13 cellular contexts compared by ENCODE assay signal in the genomic region with DNA sequence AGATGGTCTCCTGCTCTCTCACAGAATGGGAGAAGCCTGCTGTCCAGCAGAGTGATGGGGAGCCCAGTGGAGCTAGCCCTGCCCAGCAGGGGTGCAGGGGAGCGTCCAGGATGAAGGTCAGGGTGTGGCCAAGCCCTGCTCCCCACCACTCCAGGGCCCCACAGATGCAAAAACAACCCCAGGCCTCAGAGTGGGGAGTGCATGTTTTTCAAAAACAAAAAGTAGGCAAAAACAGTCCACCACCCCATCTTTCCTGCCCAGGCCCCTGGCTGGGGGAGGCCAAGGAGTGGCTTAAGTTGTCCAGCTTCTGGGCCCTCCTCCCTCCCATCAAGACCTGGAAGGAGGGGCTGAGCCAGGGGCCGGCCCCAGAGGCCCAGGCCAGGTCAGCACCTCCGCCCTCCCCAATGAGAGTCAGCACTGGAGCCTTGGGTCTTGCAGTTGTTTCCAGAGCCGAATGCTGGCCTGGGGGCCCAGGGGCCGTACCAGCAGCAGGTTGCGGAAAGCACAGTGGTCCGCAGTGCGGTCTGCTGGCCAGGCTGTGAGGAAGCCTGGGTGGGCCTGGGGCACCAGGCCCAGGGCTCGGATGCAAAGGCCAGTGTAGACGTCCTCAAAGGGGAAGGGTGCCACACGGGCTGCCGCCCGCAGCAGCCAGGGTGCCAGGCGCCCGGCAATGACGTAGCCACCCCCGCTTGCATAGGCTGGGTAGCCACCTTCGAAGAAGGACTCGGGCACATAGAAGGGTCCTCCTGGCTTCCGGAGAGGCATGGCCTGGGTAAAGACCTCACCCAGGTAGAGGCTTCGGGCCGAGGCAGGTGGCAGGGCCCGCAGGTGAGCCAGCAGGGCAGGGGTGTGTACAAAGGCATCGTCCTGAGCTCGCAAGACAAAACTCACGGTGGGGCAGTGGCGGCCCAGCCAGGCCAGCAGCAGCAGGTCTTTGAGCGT. TPM values are rescaled to one million over a fixed set of nuclear protein-coding genes. Genes with fewer than 3 reads are reported as not detected.
A peak's percentile ranks its signal among the peaks of the same experiment; 100 is the strongest.
DNase-seq lines count a peak whose midpoint lies in the region; ATAC-seq and TF ChIP-seq lines count a peak whose summit lies in the region.
"Had no signal": no experiment of that assay in that cellular context is flagged by ENCODE, and none has a peak within 500 bp of the region (broad histone marks: within the 10 kb centered on the region; RNA-seq: fewer than 3 reads in every experiment).

No MANE protein-coding gene starts in this region.

- peaks cover 25% of the 10 kb centered on the region for H3K4me1 Mint-ChIP-seq in central memory CD8-positive, alpha-beta T cell

- H3K36me3 Mint-ChIP-seq in central memory CD8-positive, alpha-beta T cell (ENCODE audit: insufficient read depth), result peaks cover 29% of the 10 kb centered on the region

- H3K27ac ChIP-seq in left ventricle myocardium inferior (replicated peaks) (peak overlapping the region; percentile 93), upper lobe of right lung (peak overlapping the region; percentile 87), aorta (ENCODE audit: low read depth in 1 of 2, low read length in 2 of 2) (no peak overlapping the region)

- DNase-seq in left ventricle myocardium inferior, result no peak
- DNase-seq in Right ventricle myocardium inferior (ENCODE audit: missing footprints), result no peak
- DNase-seq in central memory CD8-positive, alpha-beta T cell (ENCODE audit: low spot score in 2 of 2), result no peak
- DNase-seq in mucosa of descending colon, result peak in 2 of 3 donors; percentile 55 to 59
- DNase-seq in upper lobe of right lung, result no peak
- no peak for DNase-seq in aorta
- no peak for DNase-seq in NCI-H2029 (lab: John Stamatoyannopoulos, UW)
- no peak for DNase-seq in putamen (ENCODE audit: low spot score)
- DNase-seq: HCEC 1CT, occipital lobe had no signal

- ATAC-seq in Right ventricle myocardium inferior (no peak), mucosa of descending colon (peak; percentile 0), upper lobe of right lung (peak; percentile 7), aorta (ENCODE audit: low FRiP score) (no peak)
- no peak for ATAC-seq in central memory CD8-positive, alpha-beta T cell (replicated peaks; ENCODE audit: extremely low read depth, poor library complexity, severe bottlenecking)

- 89 to 90% methylated on average over 28 of the region's 28 CpGs for WGBS in aorta, 2 donors

- TF ChIP-seq CTCF in left ventricle myocardium inferior (IDR thresholded peaks at IDR 0.05; ENCODE audit: borderline replicate concordance) (no peak), mucosa of descending colon (IDR thresholded peaks at IDR 0.05) (no peak), upper lobe of right lung (IDR thresholded peaks at IDR 0.05) (no peak)

- intact Hi-C loops in left ventricle myocardium inferior (cut with micrococcal nuclease) (no loop called here), Right ventricle myocardium inferior (cut with DNase I) (loop anchor here (2.0 kb wide), 1 partner anchor 61 kb away; a partner anchor contains a TSS), mucosa of descending colon (cut with DNase I, micrococcal nuclease) (no loop called here), upper lobe of right lung (cut with DNase I) (no loop called here), aorta (cut with DNase I) (loop anchor here in 1 of 2 donors (5.0 kb wide), 1 partner anchor 73 kb away; a partner anchor contains a TSS)

- H3K9me3 Mint-ChIP-seq in central memory CD8-positive, alpha-beta T cell, result no peaks in the 10 kb centered on the region

- H3K4me3 ChIP-seq in left ventricle myocardium inferior (peak overlapping the region; percentile 74), mucosa of descending colon (no peak overlapping the region), upper lobe of right lung (peak overlapping the region; percentile 68), aorta (ENCODE audit: low read length in 2 of 2) (no peak overlapping the region)
- H3K4me3 ChIP-seq: adrenal gland had no signal

- no peaks in the 10 kb centered on the region for H3K27me3 Mint-ChIP-seq in central memory CD8-positive, alpha-beta T cell

- no peaks in the 10 kb centered on the region for H3K27me3 ChIP-seq in left ventricle myocardium inferior (ENCODE audit: low read depth)
- no peaks in the 10 kb centered on the region for H3K27me3 ChIP-seq in upper lobe of right lung
- H3K27me3 ChIP-seq in aorta (ENCODE audit: control insufficient read depth in 1 of 2, insufficient read depth in 2 of 2, low read length in 1 of 2), result no peaks in the 10 kb centered on the region
- H3K27me3 ChIP-seq: adrenal gland had no signal

- H3K9me3 ChIP-seq in left ventricle myocardium inferior (replicated peaks), result no peaks in the 10 kb centered on the region
- H3K9me3 ChIP-seq in mucosa of descending colon, result no peaks in the 10 kb centered on the region
- H3K9me3 ChIP-seq in upper lobe of right lung, result no peaks in the 10 kb centered on the region
- H3K9me3 ChIP-seq in aorta (ENCODE audit: control insufficient read depth, low read length), result no peaks in the 10 kb centered on the region
- H3K9me3 ChIP-seq: adrenal gland had no signal

- H3K27ac Mint-ChIP-seq in central memory CD8-positive, alpha-beta T cell (ENCODE audit: low read depth), result no peak overlapping the region

- H3K4me1 ChIP-seq in left ventricle myocardium inferior (peaks cover 77% of the 10 kb centered on the region), mucosa of descending colon (ENCODE audit: low read depth) (peaks cover 19% of the 10 kb centered on the region), upper lobe of right lung (peaks cover 46% of the 10 kb centered on the region), aorta (ENCODE audit: control insufficient read depth in 1 of 2, insufficient read depth in 2 of 2, low read length in 2 of 2) (no peaks in the 10 kb centered on the region)

- H3K36me3 ChIP-seq in left ventricle myocardium inferior, result peaks cover 46% of the 10 kb centered on the region
- no peaks in the 10 kb centered on the region for H3K36me3 ChIP-seq in mucosa of descending colon (ENCODE audit: low read depth)
- H3K36me3 ChIP-seq in upper lobe of right lung, result peaks cover 51% of the 10 kb centered on the region
- H3K36me3 ChIP-seq in aorta (ENCODE audit: control insufficient read depth in 1 of 2, insufficient read depth in 2 of 2, low read length in 1 of 2), result peaks cover 0 to 2% of the 10 kb centered on the region in 2 donors

- H3K4me3 Mint-ChIP-seq in central memory CD8-positive, alpha-beta T cell, result peak overlapping the region; percentile 84

RNA-seq across cellular contexts. Expression of a gene that starts 1.7 kb away (rescaled TPM):
- 10.3 TPM for total RNA-seq in left ventricle myocardium inferior
- total RNA-seq in Right ventricle myocardium inferior, result 8.3 TPM
- total RNA-seq in mucosa of descending colon, result 10 to 100 TPM; 28.8 to 69.4 (median 34.3) TPM
- total RNA-seq in upper lobe of right lung, result 31.3 TPM
- 1 to 10 TPM; 3.2 to 3.9 TPM for total RNA-seq in aorta
- 1 to 10 TPM; 3.7 to 7.4 TPM for polyA plus RNA-seq in aorta
- total RNA-seq: SK-MEL-5 had no signal

RNA-seq across cellular contexts. Expression of a gene that starts 14.3 kb away (rescaled TPM):
- total RNA-seq in left ventricle myocardium inferior (125 TPM), Right ventricle myocardium inferior (108 TPM), mucosa of descending colon (10 to 100 TPM; 38.9 to 61.0 (median 47.5) TPM), upper lobe of right lung (54.9 TPM), aorta (10 to 100 TPM; 28.3 to 31.5 TPM)
- polyA plus RNA-seq in aorta, result 10 to 100 TPM; 32.0 to 41.6 TPM

RNA-seq across cellular contexts. Expression of a gene that starts 17.5 kb away (rescaled TPM):
- total RNA-seq in left ventricle myocardium inferior (not detected), Right ventricle myocardium inferior (not detected), mucosa of descending colon (not detected), upper lobe of right lung (not detected), aorta (not detected)
- polyA plus RNA-seq in aorta, result 10 to 100 TPM in 1 of 2 donors, not detected in 1; 13.4 TPM
- total RNA-seq: adrenal gland, esophagus mucosa, occipital lobe, SK-MEL-5 had no signal

RNA-seq across cellular contexts. Expression of a gene that starts 27.8 kb away (rescaled TPM):
- 51.0 TPM for total RNA-seq in left ventricle myocardium inferior
- total RNA-seq in Right ventricle myocardium inferior, result 44.9 TPM
- 10 to 100 TPM; 16.6 to 22.5 (median 17.3) TPM for total RNA-seq in mucosa of descending colon
- 15.0 TPM for total RNA-seq in upper lobe of right lung
- 10 to 100 TPM; 11.6 to 15.2 TPM for total RNA-seq in aorta
- polyA plus RNA-seq in aorta, result 10 to 100 TPM; 11.1 to 50.6 TPM

RNA-seq across cellular contexts. Expression of a gene that starts 28.3 kb away (rescaled TPM):
- total RNA-seq in left ventricle myocardium inferior (17.4 TPM), Right ventricle myocardium inferior (17.1 TPM), mucosa of descending colon (10 to 100 TPM; 12.5 to 16.4 (median 13.3) TPM), upper lobe of right lung (12.4 TPM), aorta (1 to 10 TPM; 5.5 to 8.7 TPM)
- 10 to 100 TPM in 1 of 2 donors, 1 to 10 TPM in 1; 9.9 to 15.4 TPM for polyA plus RNA-seq in aorta

Comparison
In these comparisons a context has a peak if more than half of its experiments do, and no peak if none do; other contexts are left out.
1. DNase-seq: peak in mucosa of descending colon (2 of 3); none in left ventricle myocardium inferior (single experiment), Right ventricle myocardium inferior (single experiment), central memory CD8-positive, alpha-beta T cell (0 of 2), upper lobe of right lung (single experiment), aorta (0 of 2), NCI-H2029 (single experiment) and putamen (single experiment).
2. H3K27ac ChIP-seq: peak in left ventricle myocardium inferior (single experiment) and upper lobe of right lung (single experiment); none in aorta (0 of 2).
3. H3K4me3 ChIP-seq: peak in left ventricle myocardium inferior (single experiment) and upper lobe of right lung (single experiment); none in mucosa of descending colon (single experiment) and aorta (0 of 2).
4. ATAC-seq: peak in mucosa of descending colon (single experiment) and upper lobe of right lung (single experiment); none in Right ventricle myocardium inferior (single experiment), central memory CD8-positive, alpha-beta T cell (single experiment) and aorta (single experiment).